In genomic region chr6:101257163-101257562, GRCh38 we compare ENCODE assay signal across 27 cellular contexts.
"Had no signal": no experiment of that assay in that cellular context is flagged by ENCODE, and none has a peak within 500 bp of the region (broad histone marks: within the 10 kb centered on the region; RNA-seq: fewer than 3 reads in every experiment).

No MANE protein-coding gene starts in this region.

- H3K9me3 ChIP-seq: testis, thoracic aorta, thyroid gland, transverse colon, uterus, vagina had no signal

- H3K4me1 ChIP-seq: stomach, suprapubic skin, testis, thyroid gland, tibial artery, tibial nerve, transverse colon, upper lobe of left lung, upper lobe of right lung, uterus, vagina had no signal

- H3K36me3 ChIP-seq: stomach, suprapubic skin, thoracic aorta, thyroid gland, tibial artery, tibial nerve, transverse colon, upper lobe of left lung, upper lobe of right lung, uterus, vagina had no signal

- ATAC-seq: stimulated activated effector memory CD8-positive, alpha-beta T cell treated with anti-CD3 and anti-CD28 coated beads, Interleukin-12 subunit alpha, Interleukin-12 subunit beta, amount 100 ng/mL, for 72 hours; stimulated activated memory B cell treated with anti-CD40 and anti-IgM and Interleukin-4, amounts not matched to agents 10 μg/mL and 1 μg/mL and 100 μg/mL, for 72 hours; stimulated activated naive B cell treated with anti-CD40 and anti-IgM and Interleukin-4, amounts not matched to agents 10 μg/mL and 1 μg/mL and 100 μg/mL, for 72 hours; stimulated activated naive CD8-positive, alpha-beta T cell treated with anti-CD3 and anti-CD28 coated beads, Interleukin-15, amount 100 ng/mL, for 72 hours; stimulated activated naive CD8-positive, alpha-beta T cell treated with anti-CD3 and anti-CD28 coated beads, Interleukin-15, Interleukin-2, amounts not matched to agents 100 U/mL and 50 U/mL, for 24 hours; upper lobe of right lung had no signal

- H3K4me3 ChIP-seq: stomach, suprapubic skin, testis, thoracic aorta, thyroid gland, tibial artery, tibial nerve, transverse colon, upper lobe of left lung, upper lobe of right lung, uterus, vagina had no signal

- H3K27me3 ChIP-seq: stomach, suprapubic skin, testis, thyroid gland, tibial artery, tibial nerve, transverse colon, upper lobe of left lung, upper lobe of right lung, uterus, vagina had no signal

- H3K27ac ChIP-seq: stomach, suprapubic skin, testis, thoracic aorta, thyroid gland, tibial artery, tibial nerve, transverse colon, upper lobe of left lung, upper lobe of right lung, uterus, vagina had no signal

- DNase-seq: stimulated activated CD4-positive, alpha-beta T cell treated with anti-CD3 and anti-CD28 coated beads, Interleukin-2, amount 100 ng/mL, for 48 hours; stimulated activated CD4-positive, alpha-beta T cell treated with anti-CD3 and anti-CD28 coated beads, Interleukin-4, amount 100 ng/mL, for 1 hour; stimulated activated CD4-positive, alpha-beta T cell treated with anti-CD3 and anti-CD28 coated beads, Interleukin-4, amount 100 ng/mL, for 24 hours; stimulated activated CD4-positive, alpha-beta T cell treated with anti-CD3 and anti-CD28 coated beads, Interleukin-4, amount 100 ng/mL, for 4 hours; stimulated activated CD8-positive, alpha-beta memory T cell treated with anti-CD3 and anti-CD28 coated beads, Interleukin-4, amount 100 ng/mL, for 48 hours; stimulated activated naive B cell treated with anti-CD40 and anti-IgM and Interleukin-4, amounts not matched to agents 10 μg/mL and 1 μg/mL and 100 μg/mL, for 72 hours; stimulated activated naive CD4-positive, alpha-beta T cell; stimulated activated naive CD4-positive, alpha-beta T cell treated with Interleukin-2 at 50 U/mL for 16 hours; stimulated activated naive CD8-positive, alpha-beta T cell treated with anti-CD3 and anti-CD28 coated beads, Interleukin-15, amount 100 ng/mL, for 72 hours; stimulated activated naive CD8-positive, alpha-beta T cell treated with anti-CD3 and anti-CD28 coated beads, Interleukin-15, Interleukin-2, amounts not matched to agents 100 U/mL and 50 U/mL, for 24 hours; stomach; substantia nigra; testis; thyroid gland; tibial artery; transverse colon; trophoblast cell; upper lobe of left lung; upper lobe of right lung; uterus had no signal

- FAIRE-seq: urothelium cell line had no signal
